11 cellular contexts compared by ENCODE assay signal in the genomic region with DNA sequence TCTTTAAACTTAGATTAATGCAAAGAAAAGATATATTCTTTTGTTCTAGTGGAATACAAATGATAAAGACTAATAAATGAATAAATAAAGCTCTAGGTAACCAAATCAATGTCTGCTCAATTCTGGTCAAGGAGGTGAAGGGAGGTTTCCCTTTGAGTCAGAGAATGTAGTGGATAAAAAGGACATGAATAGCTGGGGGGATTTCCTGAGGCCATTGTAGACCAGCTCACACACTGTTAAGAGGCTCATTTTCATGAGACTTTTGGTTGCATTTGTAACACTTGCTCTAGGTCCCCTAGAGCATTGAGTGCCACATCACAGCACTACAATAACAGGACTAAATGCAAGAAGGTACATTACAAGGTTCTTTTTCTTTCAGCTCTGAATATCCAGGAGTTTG.
DNase-seq lines count a peak whose midpoint lies in the region; ATAC-seq, FAIRE-seq and TF ChIP-seq lines count a peak whose summit lies in the region.
"Had no signal": no experiment of that assay in that cellular context is flagged by ENCODE, and none has a peak within 500 bp of the region (broad histone marks: within the 10 kb centered on the region; RNA-seq: fewer than 3 reads in every experiment).

No MANE protein-coding gene starts in this region.

- H3K36me3 Mint-ChIP-seq in activated B cell treated with CpG ODN at 0.5 μM for 24 hours (ENCODE audit: low read depth) = no peaks in the 10 kb centered on the region
- H3K36me3 Mint-ChIP-seq in activated T-helper 2 cell treated with anti-CD3 and anti-CD28 coated beads, Interferon-gamma antibody, Interleukin-2, Interleukin-4, amounts not matched to agents 10 μg/mL and 5 μg/mL and 100 μg/mL, durations not matched to agents 14 hours and 24 hours and 36 hours (ENCODE audit: low read depth) = no peaks in the 10 kb centered on the region
- H3K36me3 Mint-ChIP-seq: CD8-positive, alpha-beta T cell; naive B cell had no signal

- intact Hi-C loops in activated B cell treated with CpG ODN at 0.5 μM for 24 hours (cut with micrococcal nuclease) = loop anchor here (1.0 to 2.0 kb wide), 5 partner anchors 8 to 54 kb away; no protein-coding TSS in a partner anchor
- intact Hi-C loops in activated T-helper 2 cell treated with anti-CD3 and anti-CD28 coated beads, Interferon-gamma antibody, Interleukin-2, Interleukin-4, amounts not matched to agents 10 μg/mL and 5 μg/mL and 100 μg/mL, durations not matched to agents 14 hours and 24 hours and 36 hours (cut with micrococcal nuclease) = no loop called here

- FAIRE-seq in GM18507 (lab: Jason Lieb, UNC) = peak; percentile 94

- H3K9me3 Mint-ChIP-seq in activated B cell treated with CpG ODN at 0.5 μM for 24 hours = no peaks in the 10 kb centered on the region
- no peaks in the 10 kb centered on the region for H3K9me3 Mint-ChIP-seq in activated T-helper 2 cell treated with anti-CD3 and anti-CD28 coated beads, Interferon-gamma antibody, Interleukin-2, Interleukin-4, amounts not matched to agents 10 μg/mL and 5 μg/mL and 100 μg/mL, durations not matched to agents 14 hours and 24 hours and 36 hours
- H3K9me3 Mint-ChIP-seq: CD8-positive, alpha-beta T cell; naive B cell had no signal

- TF ChIP-seq CTCF in activated B cell treated with CpG ODN at 0.5 μM for 24 hours (IDR thresholded peaks at IDR 0.05) = no peak

- POLR2A ChIA-PET in activated B cell treated with CpG ODN at 0.5 μM for 24 hours (lab: Charles Lee) = interaction anchor here (0.5 to 3.3 kb wide), 10 partner anchors 11 to 251 kb away, joined by 3 to 47 read pairs (median 4); no protein-coding TSS in a partner anchor

- DNase-seq in GM18507 (ENCODE audit: extremely low spot score, insufficient read length, low read depth) (peak; percentile 22), activated B cell treated with CpG ODN at 0.5 μM for 24 hours (no peak), hypothalamus (lab: John Stamatoyannopoulos, UW) (no peak), inferior parietal cortex (ENCODE audit: extremely low spot score) (no peak)
- DNase-seq in activated naive CD4-positive, alpha-beta T cell treated with Interleukin-2 at 50 U/mL for 16 hours = no peak
- DNase-seq in activated T-helper 2 cell treated with anti-CD3 and anti-CD28 coated beads, Interferon-gamma antibody, Interleukin-2, Interleukin-4, amounts not matched to agents 10 μg/mL and 5 μg/mL and 100 μg/mL, durations not matched to agents 14 hours and 24 hours and 36 hours (ENCODE audit: low spot score) = no peak
- DNase-seq: CD8-positive, alpha-beta T cell; GOT3; naive B cell had no signal

- ATAC-seq in GM19467 (IDR thresholded peaks at IDR 0.05; ENCODE audit: unreplicated experiment) (peak; percentile 64), HG02938 (IDR thresholded peaks at IDR 0.05; ENCODE audit: unreplicated experiment) (peak; percentile 86), activated B cell treated with CpG ODN at 0.5 μM for 24 hours (ENCODE audit: low read depth) (peak; percentile 97)
- ATAC-seq: CD8-positive, alpha-beta T cell had no signal

- H3K27me3 Mint-ChIP-seq in activated B cell treated with CpG ODN at 0.5 μM for 24 hours = no peaks in the 10 kb centered on the region
- H3K27me3 Mint-ChIP-seq in activated T-helper 2 cell treated with anti-CD3 and anti-CD28 coated beads, Interferon-gamma antibody, Interleukin-2, Interleukin-4, amounts not matched to agents 10 μg/mL and 5 μg/mL and 100 μg/mL, durations not matched to agents 14 hours and 24 hours and 36 hours (ENCODE audit: low read depth) = no peaks in the 10 kb centered on the region
- H3K27me3 Mint-ChIP-seq: naive B cell had no signal

- H3K4me3 Mint-ChIP-seq in activated B cell treated with CpG ODN at 0.5 μM for 24 hours = peak overlapping the region; percentile 42
- no peak overlapping the region for H3K4me3 Mint-ChIP-seq in activated T-helper 2 cell treated with anti-CD3 and anti-CD28 coated beads, Interferon-gamma antibody, Interleukin-2, Interleukin-4, amounts not matched to agents 10 μg/mL and 5 μg/mL and 100 μg/mL, durations not matched to agents 14 hours and 24 hours and 36 hours (ENCODE audit: low read depth)
- H3K4me3 Mint-ChIP-seq: CD8-positive, alpha-beta T cell; naive B cell had no signal

- CTCF ChIA-PET in activated B cell treated with CpG ODN at 0.5 μM for 24 hours (lab: Charles Lee) = interaction anchor here (1.2 kb wide), 2 partner anchors 11 to 46 kb away, joined by 4 to 6 read pairs; no protein-coding TSS in a partner anchor

- peaks cover 40% of the 10 kb centered on the region for H3K4me1 Mint-ChIP-seq in activated B cell treated with CpG ODN at 0.5 μM for 24 hours
- no peaks in the 10 kb centered on the region for H3K4me1 Mint-ChIP-seq in activated T-helper 2 cell treated with anti-CD3 and anti-CD28 coated beads, Interferon-gamma antibody, Interleukin-2, Interleukin-4, amounts not matched to agents 10 μg/mL and 5 μg/mL and 100 μg/mL, durations not matched to agents 14 hours and 24 hours and 36 hours (ENCODE audit: low read depth)

- H3K27ac Mint-ChIP-seq in activated B cell treated with CpG ODN at 0.5 μM for 24 hours = peak overlapping the region; percentile 85
- H3K27ac Mint-ChIP-seq in activated T-helper 2 cell treated with anti-CD3 and anti-CD28 coated beads, Interferon-gamma antibody, Interleukin-2, Interleukin-4, amounts not matched to agents 10 μg/mL and 5 μg/mL and 100 μg/mL, durations not matched to agents 14 hours and 24 hours and 36 hours = no peak overlapping the region
- H3K27ac Mint-ChIP-seq: CD8-positive, alpha-beta T cell; naive B cell had no signal
